Comparison of ENCODE assay signal across 27 cellular contexts in genomic region chr5:55554879-55555278, GRCh38. TPM values are rescaled to one million over a fixed set of nuclear protein-coding genes. Genes with fewer than 3 reads are reported as not detected.
DNase-seq lines count a peak whose midpoint lies in the region; ATAC-seq, FAIRE-seq and TF ChIP-seq lines count a peak whose summit lies in the region.
"Had no signal": no experiment of that assay in that cellular context is flagged by ENCODE, and none has a peak within 500 bp of the region (broad histone marks: within the 10 kb centered on the region; RNA-seq: fewer than 3 reads in every experiment).

No MANE protein-coding gene starts in this region.

- no peak overlapping the region for H3K4me3 ChIP-seq in breast epithelium
- H3K4me3 ChIP-seq in K562, result no peak overlapping the region
- no peak overlapping the region for H3K4me3 ChIP-seq in suprapubic skin
- no peak overlapping the region for H3K4me3 ChIP-seq in OCI-LY7 (ENCODE audit: low read depth, low read length, poor library complexity, severe bottlenecking)
- H3K4me3 ChIP-seq: BLaER1, GM12878, PC-9, SJSA1 had no signal

- H4K20me1 ChIP-seq in K562 (replicated peaks; ENCODE audit: control insufficient read depth, insufficient read depth, low read length) (no peaks in the 10 kb centered on the region), OCI-LY7 (ENCODE audit: insufficient read depth, low read length) (no peaks in the 10 kb centered on the region)
- H4K20me1 ChIP-seq: BLaER1 had no signal

- TF ChIP-seq POLR2A in breast epithelium (IDR thresholded peaks at IDR 0.05) (no peak), K562 (conservative IDR thresholded peaks at IDR 0.05) (no peak), suprapubic skin (IDR thresholded peaks at IDR 0.05) (no peak)

- 0% methylated on average over 2 of the region's 2 CpGs for WGBS in K562 (ENCODE audit: insufficient coverage, low coverage, missing lambda C conversion rate)
- 30% methylated on average over 2 of the region's 2 CpGs for WGBS in suprapubic skin

- H3K9me2 ChIP-seq in OCI-LY7 (ENCODE audit: insufficient read depth, low read length), result no peaks in the 10 kb centered on the region

- BruUV-seq in MCF 10A (replicated peaks; lab: Mats Ljungman, UMichigan) (no TSS peak), K562 (replicated peaks; lab: Mats Ljungman, UMichigan) (no TSS peak), OCI-LY7 (replicated peaks; lab: Mats Ljungman, UMichigan) (no TSS peak)

- TF ChIP-seq RAD21 in K562 (CRISPR knock-in tag; conservative IDR thresholded peaks at IDR 0.05 in 1 of 2, IDR thresholded peaks at IDR 0.05 in 1 of 2), result no peak

- intact Hi-C loops in breast epithelium (cut with DNase I; ENCODE audit: low total_unique reads), result no loop called here
- intact Hi-C loops in MCF 10A (cut with micrococcal nuclease), result no loop called here
- intact Hi-C loops in K562 (cut with micrococcal nuclease), result no loop called here
- intact Hi-C loops in OCI-LY7 (cut with micrococcal nuclease; ENCODE audit: unreplicated experiment), result no loop called here
- intact Hi-C loops in activated T-helper 1 cell treated with anti-CD3 and anti-CD28 coated beads, Interleukin-12 subunit alpha, Interleukin-12 subunit beta, Interleukin-2, Interleukin-4 antibody, amounts not matched to agents 30 ng/mL and 10 ng/mL and 1 ng/mL, durations not matched to agents 14 hours and 24 hours and 36 hours (cut with micrococcal nuclease), result no loop called here

- no peak for TF ChIP-seq EP300 in K562 (IDR thresholded peaks at IDR 0.05; ENCODE audit: low read length)
- no peak for TF ChIP-seq EP300 in suprapubic skin (IDR thresholded peaks at IDR 0.05)

- POLR2A ChIA-PET in MCF 10A (lab: Yijun Ruan, JAX), result no interaction called here
- POLR2A ChIA-PET in K562 (lab: Yijun Ruan, JAX), result no interaction called here
- POLR2A ChIA-PET in OCI-LY7 (lab: Charles Lee), result no interaction called here

- H3K36me3 ChIP-seq in breast epithelium, result no peaks in the 10 kb centered on the region
- H3K36me3 ChIP-seq in K562 (ENCODE audit: control insufficient read depth, insufficient read depth, low read length), result no peaks in the 10 kb centered on the region
- H3K36me3 ChIP-seq in suprapubic skin, result no peaks in the 10 kb centered on the region
- H3K36me3 ChIP-seq in OCI-LY7 (ENCODE audit: insufficient read depth, low read length), result no peaks in the 10 kb centered on the region
- H3K36me3 ChIP-seq: BLaER1, SJSA1 had no signal

- no peaks in the 10 kb centered on the region for H3K9me1 ChIP-seq in K562 (ENCODE audit: control insufficient read depth, insufficient read depth, low read length)

- H3K27ac Mint-ChIP-seq in MCF 10A (ENCODE audit: low read depth, unreplicated experiment) (no peak overlapping the region), nephron progenitor cell (peak overlapping the region; percentile 2)
- H3K27ac Mint-ChIP-seq in activated T-helper 1 cell treated with anti-CD3 and anti-CD28 coated beads, Interleukin-12 subunit alpha, Interleukin-12 subunit beta, Interleukin-2, Interleukin-4 antibody, amounts not matched to agents 30 ng/mL and 10 ng/mL and 1 ng/mL, durations not matched to agents 14 hours and 24 hours and 36 hours, result no peak overlapping the region
- H3K27ac Mint-ChIP-seq: CD4-positive, CD25-positive, alpha-beta regulatory T cell had no signal

- TF ChIP-seq CTCF in breast epithelium (IDR thresholded peaks at IDR 0.05), result no peak
- no peak for TF ChIP-seq CTCF in MCF 10A (IDR thresholded peaks at IDR 0.05; ENCODE audit: unreplicated experiment)
- no peak for TF ChIP-seq CTCF in K562 (IDR thresholded peaks at IDR 0.05 in 2 of 3, conservative IDR thresholded peaks at IDR 0.05 in 1 of 3; ENCODE audit: insufficient read depth in 2 of 3, low read depth in 1 of 3, low read length in 3 of 3)
- no peak for TF ChIP-seq CTCF in nephron progenitor cell (IDR thresholded peaks at IDR 0.05)
- TF ChIP-seq CTCF in suprapubic skin (IDR thresholded peaks at IDR 0.05), result no peak
- no peak for TF ChIP-seq CTCF in OCI-LY7 (conservative IDR thresholded peaks at IDR 0.05; ENCODE audit: low read length)

- FAIRE-seq in K562 (lab: Jason Lieb, UNC), result no peak
- FAIRE-seq: A204.1, G401.6, GM12878, HepG2 had no signal

- H2AFZ ChIP-seq in K562 (ENCODE audit: low read depth, low read length) (no peak overlapping the region), OCI-LY7 (ENCODE audit: low read length) (no peak overlapping the region)
- H2AFZ ChIP-seq: PC-9 had no signal

- CTCF ChIA-PET in MCF 10A (lab: Yijun Ruan, JAX) (no interaction called here), K562 (lab: Yijun Ruan, JAX; ENCODE audit: low intra/inter-chr PET ratio) (no interaction called here), OCI-LY7 (lab: Charles Lee; ENCODE audit: unreplicated experiment) (no interaction called here)

- H3K9me3 ChIP-seq in breast epithelium (no peaks in the 10 kb centered on the region), K562 (replicated peaks; ENCODE audit: control insufficient read depth, insufficient read depth, low read depth, low read length) (no peaks in the 10 kb centered on the region), suprapubic skin (no peaks in the 10 kb centered on the region), OCI-LY7 (ENCODE audit: low read length) (no peaks in the 10 kb centered on the region)
- H3K9me3 ChIP-seq: SJSA1 had no signal

- ATAC-seq in K562, result no peak
- ATAC-seq: GM12878, HepG2, Right ventricle myocardium inferior had no signal

- H3K27me3 ChIP-seq in breast epithelium (no peaks in the 10 kb centered on the region), K562 (ENCODE audit: control insufficient read depth in 2 of 2, insufficient read depth in 2 of 2, low read length in 2 of 2) (peaks cover 0 to 12% of the 10 kb centered on the region in 2 experiments; a peak in 4 of 5 replicates), suprapubic skin (no peaks in the 10 kb centered on the region)
- H3K27me3 ChIP-seq: BLaER1, SJSA1 had no signal

- H3K4me3 Mint-ChIP-seq in MCF 10A (ENCODE audit: unreplicated experiment) (no peak overlapping the region), nephron progenitor cell (no peak overlapping the region)
- H3K4me3 Mint-ChIP-seq in activated T-helper 1 cell treated with anti-CD3 and anti-CD28 coated beads, Interleukin-12 subunit alpha, Interleukin-12 subunit beta, Interleukin-2, Interleukin-4 antibody, amounts not matched to agents 30 ng/mL and 10 ng/mL and 1 ng/mL, durations not matched to agents 14 hours and 24 hours and 36 hours, result no peak overlapping the region
- H3K4me3 Mint-ChIP-seq: CD4-positive, CD25-positive, alpha-beta regulatory T cell had no signal

- H3K4me1 ChIP-seq in breast epithelium (no peaks in the 10 kb centered on the region), K562 (replicated peaks in 1 of 2; ENCODE audit: control insufficient read depth in 2 of 2, insufficient read depth in 2 of 2, low read length in 2 of 2) (peaks cover 0 to 3% of the 10 kb centered on the region in 2 experiments; a peak in 1 of 5 replicates), suprapubic skin (peaks cover 11% of the 10 kb centered on the region), OCI-LY7 (ENCODE audit: insufficient read depth, low read length, poor library complexity, severe bottlenecking) (no peaks in the 10 kb centered on the region)
- H3K4me1 ChIP-seq: SJSA1 had no signal

- H3K4me1 Mint-ChIP-seq in MCF 10A (ENCODE audit: insufficient read depth, unreplicated experiment), result no peaks in the 10 kb centered on the region
- no peaks in the 10 kb centered on the region for H3K4me1 Mint-ChIP-seq in nephron progenitor cell
- no peaks in the 10 kb centered on the region for H3K4me1 Mint-ChIP-seq in activated T-helper 1 cell treated with anti-CD3 and anti-CD28 coated beads, Interleukin-12 subunit alpha, Interleukin-12 subunit beta, Interleukin-2, Interleukin-4 antibody, amounts not matched to agents 30 ng/mL and 10 ng/mL and 1 ng/mL, durations not matched to agents 14 hours and 24 hours and 36 hours (ENCODE audit: low read depth)
- H3K4me1 Mint-ChIP-seq: CD4-positive, CD25-positive, alpha-beta regulatory T cell had no signal

- H3K36me3 Mint-ChIP-seq in MCF 10A (ENCODE audit: insufficient read depth, unreplicated experiment) (no peaks in the 10 kb centered on the region), nephron progenitor cell (ENCODE audit: low read depth) (no peaks in the 10 kb centered on the region)
- H3K36me3 Mint-ChIP-seq in activated T-helper 1 cell treated with anti-CD3 and anti-CD28 coated beads, Interleukin-12 subunit alpha, Interleukin-12 subunit beta, Interleukin-2, Interleukin-4 antibody, amounts not matched to agents 30 ng/mL and 10 ng/mL and 1 ng/mL, durations not matched to agents 14 hours and 24 hours and 36 hours (ENCODE audit: low read depth), result no peaks in the 10 kb centered on the region
- H3K36me3 Mint-ChIP-seq: CD4-positive, CD25-positive, alpha-beta regulatory T cell had no signal

- in situ Hi-C loops in K562 (cut with MboI), result no loop called here

- H3K4me2 ChIP-seq in K562 (ENCODE audit: insufficient read depth, low read length) (no peak overlapping the region), OCI-LY7 (ENCODE audit: low read length) (no peak overlapping the region)
- H3K4me2 ChIP-seq: BLaER1, PC-9 had no signal

- H3K79me2 ChIP-seq in K562 (ENCODE audit: control insufficient read depth, insufficient read depth, low read length) (no peaks in the 10 kb centered on the region), OCI-LY7 (ENCODE audit: insufficient read depth, low read depth, low read length) (no peaks in the 10 kb centered on the region)

- H3K9me3 Mint-ChIP-seq in MCF 10A (ENCODE audit: unreplicated experiment) (no peaks in the 10 kb centered on the region), nephron progenitor cell (peaks cover 8% of the 10 kb centered on the region)
- H3K9me3 Mint-ChIP-seq in activated T-helper 1 cell treated with anti-CD3 and anti-CD28 coated beads, Interleukin-12 subunit alpha, Interleukin-12 subunit beta, Interleukin-2, Interleukin-4 antibody, amounts not matched to agents 30 ng/mL and 10 ng/mL and 1 ng/mL, durations not matched to agents 14 hours and 24 hours and 36 hours, result no peaks in the 10 kb centered on the region
- H3K9me3 Mint-ChIP-seq: CD4-positive, CD25-positive, alpha-beta regulatory T cell had no signal

- H3K27ac ChIP-seq in breast epithelium, result peak overlapping the region; percentile 10 to 65
- H3K27ac ChIP-seq in K562 (ENCODE audit: extremely low read depth, low read depth, low read length), result no peak overlapping the region
- peak overlapping the region; percentile 30 for H3K27ac ChIP-seq in suprapubic skin
- H3K27ac ChIP-seq in OCI-LY7 (ENCODE audit: low read depth, low read length, poor library complexity, severe bottlenecking), result no peak overlapping the region
- H3K27ac ChIP-seq: BLaER1, PC-9, SJSA1 had no signal

- H3K9ac ChIP-seq in K562 (ENCODE audit: insufficient read depth in 1 of 2, low read depth in 2 of 2, low read length in 2 of 2), result no peak overlapping the region
- H3K9ac ChIP-seq: BLaER1 had no signal

- DNase-seq in breast epithelium (ENCODE audit: low spot score in 2 of 2) (no peak), MCF 10A (ENCODE audit: unreplicated experiment) (no peak), K562 (ENCODE audit: extremely low read depth in 1 of 4, low spot score in 3 of 4) (no peak), nephron progenitor cell (no peak), suprapubic skin (ENCODE audit: low spot score in 2 of 2) (no peak), GM03348 (ENCODE audit: low spot score) (no peak), OCI-LY7 (ENCODE audit: low spot score) (no peak)
- DNase-seq in activated T-helper 1 cell treated with anti-CD3 and anti-CD28 coated beads, Interleukin-12 subunit alpha, Interleukin-12 subunit beta, Interleukin-2, Interleukin-4 antibody, amounts not matched to agents 30 ng/mL and 10 ng/mL and 1 ng/mL, durations not matched to agents 14 hours and 24 hours and 36 hours (ENCODE audit: low spot score), result no peak
- DNase-seq: CD4-positive, CD25-positive, alpha-beta regulatory T cell; DMS53; GOT3; HCEC 1CT; Kasumi-1; MV-4-11; NCI-H1105 treated with DMSO at 0.1 percent for 48 hours; NCI-H146; NCI-H2029 treated with DMSO at 0.1 percent for 48 hours; NCI-H345; NK-92 treated with Interleukin-12 subunit alpha and Interleukin-12 subunit beta, amount 100 ng/mL, for 24 hours; PC-9 had no signal

- H3K27me3 Mint-ChIP-seq in MCF 10A (ENCODE audit: insufficient read depth, unreplicated experiment), result no peaks in the 10 kb centered on the region
- no peaks in the 10 kb centered on the region for H3K27me3 Mint-ChIP-seq in nephron progenitor cell (ENCODE audit: low read depth, poor library complexity)
- peaks cover 6% of the 10 kb centered on the region for H3K27me3 Mint-ChIP-seq in activated T-helper 1 cell treated with anti-CD3 and anti-CD28 coated beads, Interleukin-12 subunit alpha, Interleukin-12 subunit beta, Interleukin-2, Interleukin-4 antibody, amounts not matched to agents 30 ng/mL and 10 ng/mL and 1 ng/mL, durations not matched to agents 14 hours and 24 hours and 36 hours (ENCODE audit: insufficient read depth)

RNA-seq across cellular contexts. Expression of gene PLPP1, which starts 20.1 kb away (rescaled TPM):
- total RNA-seq in breast epithelium (100 to 1,000 TPM; 177 to 339 (median 237) TPM), MCF 10A (2022) (7.5 and 10.4 TPM in 2 replicates), K562 (2014; rRNA removed) (not detected in 2 replicates), K562 (2014; rRNA removed; fragmentation: Illumina TruSeq; extraction: Trizol) (not detected in 2 replicates), K562 (2015; rRNA removed; fragmentation: Illumina TruSeq; extraction: Trizol) (not detected in 2 replicates), K562 (2021) (0.18 and 0.24 TPM in 2 replicates), suprapubic skin (10 to 100 TPM; 57.8 to 81.6 (median 69.1) TPM), OCI-LY7 (2022) (5.2 and 6.8 TPM in 2 replicates)
- not detected in 2 replicates for total RNA-seq in K562 (2011; cell fraction: chromatin; rRNA removed; ENCODE audit: low replicate concordance)
- total RNA-seq in K562 (2011; cell fraction: nucleolus; rRNA removed), result not detected in 2 replicates
- total RNA-seq in K562 (2011; cell fraction: nucleoplasm; rRNA removed), result not detected in 2 replicates
- polyA plus RNA-seq in K562 (2011; rRNA removed) (not detected in 2 replicates), K562 (2014; fragmentation: Illumina TruSeq; extraction: Trizol) (not detected in 2 replicates), K562 (2014; fragmentation: Nextera tagmentation; extraction: Ambion mirVana) (under 1 TPM; 0.04 TPM), K562 (2014; rRNA removed) (not detected in 2 replicates)
- polyA plus RNA-seq in K562 (2011; cell fraction: cytosol; rRNA removed), result not detected in 2 replicates
- not detected in 2 replicates for polyA plus RNA-seq in K562 (2011; cell fraction: nucleus; rRNA removed)
- polyA plus RNA-seq in K562 (2012), result 0.12 TPM in 1 of 2 replicates, not detected in the other
- polyA minus RNA-seq in K562 (2011; rRNA and poly(A)+ RNA removed), result not detected in 2 replicates
- polyA minus RNA-seq in K562 (2011; cell fraction: cytosol; rRNA and poly(A)+ RNA removed), result not detected in 2 replicates
- polyA minus RNA-seq in K562 (2011; cell fraction: nucleus; rRNA and poly(A)+ RNA removed), result not detected in 2 replicates
- 2.3 and 2.5 TPM in 2 replicates for total RNA-seq in OCI-LY7 (2014; rRNA removed; shearing (Covaris generic))
- 25.8 and 27.5 TPM in 2 replicates for total RNA-seq in activated T-helper 1 cell treated with anti-CD3 and anti-CD28 coated beads, Interleukin-12 subunit alpha, Interleukin-12 subunit beta, Interleukin-2, Interleukin-4 antibody, amounts not matched to agents 30 ng/mL and 10 ng/mL and 1 ng/mL, durations not matched to agents 14 hours and 24 hours and 36 hours

Comparison
In these comparisons a context has a peak if more than half of its experiments do, and no peak if none do; other contexts are left out.
1. H3K27ac ChIP-seq: peak in breast epithelium (2 of 2) and suprapubic skin (single experiment); none in K562 (single experiment) and OCI-LY7 (single experiment).